In genomic region chr1:81432089-81432488, GRCh38 we compare ENCODE assay signal across 26 cellular contexts.
DNase-seq lines count a peak whose midpoint lies in the region; ATAC-seq, FAIRE-seq and TF ChIP-seq lines count a peak whose summit lies in the region.
"Had no signal": no experiment of that assay in that cellular context is flagged by ENCODE, and none has a peak within 500 bp of the region (broad histone marks: within the 10 kb centered on the region; RNA-seq: fewer than 3 reads in every experiment).

No MANE protein-coding gene starts in this region.

- H3K36me3 Mint-ChIP-seq in astrocyte (ENCODE audit: low read depth, unreplicated experiment): no peaks in the 10 kb centered on the region
- H3K36me3 Mint-ChIP-seq: type B pancreatic cell had no signal

- peak; percentile 43 to 70 (median 51) for ATAC-seq in right lobe of liver
- ATAC-seq: stimulated activated naive CD8-positive, alpha-beta T cell treated with anti-CD3 and anti-CD28 coated beads, Interleukin-15, Interleukin-2, amounts not matched to agents 100 U/mL and 50 U/mL, for 24 hours had no signal

- H3K36me3 ChIP-seq in astrocyte (ENCODE audit: insufficient read depth, low read length) (no peaks in the 10 kb centered on the region), right lobe of liver (no peaks in the 10 kb centered on the region), suprapubic skin (no peaks in the 10 kb centered on the region)
- H3K36me3 ChIP-seq: adrenal gland, esophagus squamous epithelium, neutrophil had no signal

- no peak for TF ChIP-seq POLR2A in right lobe of liver (IDR thresholded peaks at IDR 0.05)
- TF ChIP-seq POLR2A in suprapubic skin (IDR thresholded peaks at IDR 0.05): no peak

- DNase-seq in DMS53 (lab: John Stamatoyannopoulos, UW): peak; percentile 38
- DNase-seq in DMS53 treated with DMSO at 0.1 percent for 48 hours (lab: John Stamatoyannopoulos, UW; ENCODE audit: unreplicated experiment): no peak
- DNase-seq in astrocyte (ENCODE audit: low read depth): no peak
- DNase-seq in right lobe of liver: no peak
- DNase-seq in skeletal muscle cell (ENCODE audit: low read depth): peak; percentile 22
- DNase-seq in NCI-H1092 (lab: John Stamatoyannopoulos, UW): no peak
- DNase-seq in suprapubic skin (ENCODE audit: low spot score in 2 of 2): no peak
- no peak for DNase-seq in stimulated activated CD4-positive, alpha-beta T cell treated with anti-CD3 and anti-CD28 coated beads, Interleukin-4, amount 100 ng/mL, for 1 hour
- DNase-seq: activated CD4-positive, alpha-beta T cell treated with anti-CD3 and anti-CD28 coated beads, Interleukin-2, amount 10 ng/mL, durations not matched to agents 7 days and 5 days; activated effector memory CD4-positive, alpha-beta T cell treated with Interleukin-2 at 50 U/mL for 16 hours; central memory CD4-positive, alpha-beta T cell; effector CD4-positive, alpha-beta T cell; EL; esophagus squamous epithelium; glutamatergic neuron; GOT3; Kasumi-1; midbrain; NCI-H1092 treated with DMSO at 0.1 percent for 48 hours; NCI-H2081 treated with DMSO at 0.1 percent for 48 hours; NCI-H510A; stimulated activated naive CD8-positive, alpha-beta T cell treated with anti-CD3 and anti-CD28 coated beads, Interleukin-15, Interleukin-2, amounts not matched to agents 100 U/mL and 50 U/mL, for 24 hours had no signal

- H3K9ac ChIP-seq in astrocyte (ENCODE audit: low read length): no peak overlapping the region

- H3K27ac Mint-ChIP-seq in astrocyte (ENCODE audit: unreplicated experiment): peak overlapping the region; percentile 8
- H3K27ac Mint-ChIP-seq: activated CD4-positive, alpha-beta T cell treated with anti-CD3 and anti-CD28 coated beads, Interleukin-2, amount 10 ng/mL, durations not matched to agents 7 days and 5 days; type B pancreatic cell had no signal

- H4K20me1 ChIP-seq in astrocyte (ENCODE audit: insufficient read depth, low read length): no peaks in the 10 kb centered on the region

- peaks cover 28% of the 10 kb centered on the region for H3K4me1 Mint-ChIP-seq in astrocyte (ENCODE audit: low read depth, unreplicated experiment)
- H3K4me1 Mint-ChIP-seq: activated CD4-positive, alpha-beta T cell treated with anti-CD3 and anti-CD28 coated beads, Interleukin-2, amount 10 ng/mL, durations not matched to agents 7 days and 5 days had no signal

- H2AFZ ChIP-seq in astrocyte (ENCODE audit: low read depth, low read length): no peak overlapping the region

- H3K27me3 Mint-ChIP-seq in astrocyte (ENCODE audit: low read depth, unreplicated experiment): no peaks in the 10 kb centered on the region
- H3K27me3 Mint-ChIP-seq: activated CD4-positive, alpha-beta T cell treated with anti-CD3 and anti-CD28 coated beads, Interleukin-2, amount 10 ng/mL, durations not matched to agents 7 days and 5 days; type B pancreatic cell had no signal

- WGBS in right lobe of liver (ENCODE audit: insufficient coverage, low coverage, low lambda C conversion rate, missing lambda C conversion rate): 50% methylated on average over 4 of the region's 4 CpGs
- 61% methylated on average over 4 of the region's 4 CpGs for WGBS in suprapubic skin

- H3K79me2 ChIP-seq in astrocyte (ENCODE audit: insufficient read depth, low read length): no peaks in the 10 kb centered on the region

- H3K9me3 ChIP-seq in astrocyte (ENCODE audit: insufficient read depth, low read depth, low read length) (no peaks in the 10 kb centered on the region), right lobe of liver (no peaks in the 10 kb centered on the region), suprapubic skin (no peaks in the 10 kb centered on the region)
- H3K9me3 ChIP-seq: adrenal gland, esophagus squamous epithelium, neutrophil had no signal

- FAIRE-seq in astrocyte (lab: Jason Lieb, UNC): no peak

- no peak overlapping the region for H3K4me3 ChIP-seq in astrocyte (ENCODE audit: insufficient read depth, low read depth, low read length)
- H3K4me3 ChIP-seq in right lobe of liver: no peak overlapping the region
- H3K4me3 ChIP-seq in skeletal muscle cell (ENCODE audit: low read depth, low read length): no peak overlapping the region
- H3K4me3 ChIP-seq in suprapubic skin: no peak overlapping the region
- H3K4me3 ChIP-seq: adrenal gland, esophagus squamous epithelium had no signal

- no peak overlapping the region for H3K4me2 ChIP-seq in astrocyte (ENCODE audit: low read length)

- H3K4me3 Mint-ChIP-seq in astrocyte (ENCODE audit: unreplicated experiment): no peak overlapping the region
- H3K4me3 Mint-ChIP-seq: activated CD4-positive, alpha-beta T cell treated with anti-CD3 and anti-CD28 coated beads, Interleukin-2, amount 10 ng/mL, durations not matched to agents 7 days and 5 days; type B pancreatic cell had no signal

- TF ChIP-seq CTCF in astrocyte (IDR thresholded peaks at IDR 0.05; ENCODE audit: insufficient read depth, low read depth, low read length): no peak
- no peak for TF ChIP-seq CTCF in right lobe of liver (IDR thresholded peaks at IDR 0.05)
- no peak for TF ChIP-seq CTCF in suprapubic skin (IDR thresholded peaks at IDR 0.05)

- H3K27me3 ChIP-seq in astrocyte (ENCODE audit: insufficient read depth, low read length) (no peaks in the 10 kb centered on the region), right lobe of liver (no peaks in the 10 kb centered on the region), suprapubic skin (no peaks in the 10 kb centered on the region)
- H3K27me3 ChIP-seq: adrenal gland, esophagus squamous epithelium, neutrophil had no signal

- no peaks in the 10 kb centered on the region for H3K9me3 Mint-ChIP-seq in astrocyte (ENCODE audit: unreplicated experiment)
- H3K9me3 Mint-ChIP-seq: activated CD4-positive, alpha-beta T cell treated with anti-CD3 and anti-CD28 coated beads, Interleukin-2, amount 10 ng/mL, durations not matched to agents 7 days and 5 days had no signal

- intact Hi-C loops in right lobe of liver (cut with DNase I): no loop called here

- no peaks in the 10 kb centered on the region for H3K4me1 ChIP-seq in astrocyte (ENCODE audit: insufficient read depth, low read length)
- peaks cover 0 to 8% (median 0%) of the 10 kb centered on the region in 4 donors for H3K4me1 ChIP-seq in right lobe of liver
- H3K4me1 ChIP-seq in suprapubic skin: no peaks in the 10 kb centered on the region
- H3K4me1 ChIP-seq: adrenal gland had no signal

- H3K27ac ChIP-seq in astrocyte (ENCODE audit: low read depth, low read length) (no peak overlapping the region), right lobe of liver (peak overlapping the region in 2 of 3 donors; percentile 1 to 36), suprapubic skin (no peak overlapping the region)
- H3K27ac ChIP-seq: 22Rv1, neutrophil had no signal

- no peak for TF ChIP-seq EP300 in suprapubic skin (IDR thresholded peaks at IDR 0.05)

Comparison
In these comparisons a context has a peak if more than half of its experiments do, and no peak if none do; other contexts are left out.
1. DNase-seq: peak in DMS53 (single experiment) and skeletal muscle cell (single experiment); none in DMS53 treated with DMSO at 0.1 percent for 48 hours (single experiment), astrocyte (single experiment), right lobe of liver (0 of 3), NCI-H1092 (single experiment), suprapubic skin (0 of 2) and stimulated activated CD4-positive, alpha-beta T cell treated with anti-CD3 and anti-CD28 coated beads, Interleukin-4, amount 100 ng/mL, for 1 hour (single experiment).
2. H3K27ac ChIP-seq: peak in right lobe of liver (2 of 3); none in astrocyte (single experiment) and suprapubic skin (single experiment).